Comparison of ENCODE assay signal across 1 cellular context in the genomic region with DNA sequence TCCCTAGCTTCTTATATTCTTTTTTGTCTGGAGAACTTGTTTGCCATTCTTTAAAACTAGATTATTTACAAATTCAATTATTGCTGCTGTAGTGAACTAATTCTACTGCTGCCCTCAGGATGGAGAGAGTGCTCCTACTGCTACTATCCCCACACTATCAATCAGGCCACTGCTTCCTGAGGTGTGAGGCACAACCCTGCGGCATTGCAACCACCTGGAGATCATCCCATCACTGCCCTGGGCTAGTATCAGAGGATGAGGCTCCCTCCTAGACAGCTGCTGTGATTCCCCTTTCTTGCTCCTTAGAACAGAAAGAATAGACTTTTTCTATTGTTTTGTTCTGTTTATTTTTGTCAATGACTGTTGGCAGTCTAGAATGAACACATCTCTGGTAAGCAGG.
TF ChIP-seq lines count a peak whose summit lies in the region.

No MANE protein-coding gene starts in this region.

TF ChIP-seq in GM23338, 12 proteins besides CTCF, POLR2A, EP300 and RAD21 (continued from another document):
- TF ChIP-seq, protein P1, sequence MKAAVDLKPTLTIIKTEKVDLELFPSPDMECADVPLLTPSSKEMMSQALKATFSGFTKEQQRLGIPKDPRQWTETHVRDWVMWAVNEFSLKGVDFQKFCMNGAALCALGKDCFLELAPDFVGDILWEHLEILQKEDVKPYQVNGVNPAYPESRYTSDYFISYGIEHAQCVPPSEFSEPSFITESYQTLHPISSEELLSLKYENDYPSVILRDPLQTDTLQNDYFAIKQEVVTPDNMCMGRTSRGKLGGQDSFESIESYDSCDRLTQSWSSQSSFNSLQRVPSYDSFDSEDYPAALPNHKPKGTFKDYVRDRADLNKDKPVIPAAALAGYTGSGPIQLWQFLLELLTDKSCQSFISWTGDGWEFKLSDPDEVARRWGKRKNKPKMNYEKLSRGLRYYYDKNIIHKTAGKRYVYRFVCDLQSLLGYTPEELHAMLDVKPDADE (IDR thresholded peaks at IDR 0.05) = no peak
- TF ChIP-seq JUNB (IDR thresholded peaks at IDR 0.05; ENCODE audit: unreplicated experiment) (no peak), POLR2AphosphoS5 (IDR thresholded peaks at IDR 0.05; ENCODE audit: low read depth) (no peak), ZNF331 (CRISPR knock-in tag; IDR thresholded peaks at IDR 0.05; ENCODE audit: low read depth) (no peak), STAT1 (IDR thresholded peaks at IDR 0.05; ENCODE audit: unreplicated experiment) (no peak), ZNF114 (CRISPR knock-in tag; IDR thresholded peaks at IDR 0.05) (no peak), EZH2phosphoT487 (IDR thresholded peaks at IDR 0.05; ENCODE audit: unreplicated experiment) (no peak), EZH2 (IDR thresholded peaks at IDR 0.05; ENCODE audit: low read depth, unreplicated experiment) (no peak)
- TF ChIP-seq, protein P2, sequence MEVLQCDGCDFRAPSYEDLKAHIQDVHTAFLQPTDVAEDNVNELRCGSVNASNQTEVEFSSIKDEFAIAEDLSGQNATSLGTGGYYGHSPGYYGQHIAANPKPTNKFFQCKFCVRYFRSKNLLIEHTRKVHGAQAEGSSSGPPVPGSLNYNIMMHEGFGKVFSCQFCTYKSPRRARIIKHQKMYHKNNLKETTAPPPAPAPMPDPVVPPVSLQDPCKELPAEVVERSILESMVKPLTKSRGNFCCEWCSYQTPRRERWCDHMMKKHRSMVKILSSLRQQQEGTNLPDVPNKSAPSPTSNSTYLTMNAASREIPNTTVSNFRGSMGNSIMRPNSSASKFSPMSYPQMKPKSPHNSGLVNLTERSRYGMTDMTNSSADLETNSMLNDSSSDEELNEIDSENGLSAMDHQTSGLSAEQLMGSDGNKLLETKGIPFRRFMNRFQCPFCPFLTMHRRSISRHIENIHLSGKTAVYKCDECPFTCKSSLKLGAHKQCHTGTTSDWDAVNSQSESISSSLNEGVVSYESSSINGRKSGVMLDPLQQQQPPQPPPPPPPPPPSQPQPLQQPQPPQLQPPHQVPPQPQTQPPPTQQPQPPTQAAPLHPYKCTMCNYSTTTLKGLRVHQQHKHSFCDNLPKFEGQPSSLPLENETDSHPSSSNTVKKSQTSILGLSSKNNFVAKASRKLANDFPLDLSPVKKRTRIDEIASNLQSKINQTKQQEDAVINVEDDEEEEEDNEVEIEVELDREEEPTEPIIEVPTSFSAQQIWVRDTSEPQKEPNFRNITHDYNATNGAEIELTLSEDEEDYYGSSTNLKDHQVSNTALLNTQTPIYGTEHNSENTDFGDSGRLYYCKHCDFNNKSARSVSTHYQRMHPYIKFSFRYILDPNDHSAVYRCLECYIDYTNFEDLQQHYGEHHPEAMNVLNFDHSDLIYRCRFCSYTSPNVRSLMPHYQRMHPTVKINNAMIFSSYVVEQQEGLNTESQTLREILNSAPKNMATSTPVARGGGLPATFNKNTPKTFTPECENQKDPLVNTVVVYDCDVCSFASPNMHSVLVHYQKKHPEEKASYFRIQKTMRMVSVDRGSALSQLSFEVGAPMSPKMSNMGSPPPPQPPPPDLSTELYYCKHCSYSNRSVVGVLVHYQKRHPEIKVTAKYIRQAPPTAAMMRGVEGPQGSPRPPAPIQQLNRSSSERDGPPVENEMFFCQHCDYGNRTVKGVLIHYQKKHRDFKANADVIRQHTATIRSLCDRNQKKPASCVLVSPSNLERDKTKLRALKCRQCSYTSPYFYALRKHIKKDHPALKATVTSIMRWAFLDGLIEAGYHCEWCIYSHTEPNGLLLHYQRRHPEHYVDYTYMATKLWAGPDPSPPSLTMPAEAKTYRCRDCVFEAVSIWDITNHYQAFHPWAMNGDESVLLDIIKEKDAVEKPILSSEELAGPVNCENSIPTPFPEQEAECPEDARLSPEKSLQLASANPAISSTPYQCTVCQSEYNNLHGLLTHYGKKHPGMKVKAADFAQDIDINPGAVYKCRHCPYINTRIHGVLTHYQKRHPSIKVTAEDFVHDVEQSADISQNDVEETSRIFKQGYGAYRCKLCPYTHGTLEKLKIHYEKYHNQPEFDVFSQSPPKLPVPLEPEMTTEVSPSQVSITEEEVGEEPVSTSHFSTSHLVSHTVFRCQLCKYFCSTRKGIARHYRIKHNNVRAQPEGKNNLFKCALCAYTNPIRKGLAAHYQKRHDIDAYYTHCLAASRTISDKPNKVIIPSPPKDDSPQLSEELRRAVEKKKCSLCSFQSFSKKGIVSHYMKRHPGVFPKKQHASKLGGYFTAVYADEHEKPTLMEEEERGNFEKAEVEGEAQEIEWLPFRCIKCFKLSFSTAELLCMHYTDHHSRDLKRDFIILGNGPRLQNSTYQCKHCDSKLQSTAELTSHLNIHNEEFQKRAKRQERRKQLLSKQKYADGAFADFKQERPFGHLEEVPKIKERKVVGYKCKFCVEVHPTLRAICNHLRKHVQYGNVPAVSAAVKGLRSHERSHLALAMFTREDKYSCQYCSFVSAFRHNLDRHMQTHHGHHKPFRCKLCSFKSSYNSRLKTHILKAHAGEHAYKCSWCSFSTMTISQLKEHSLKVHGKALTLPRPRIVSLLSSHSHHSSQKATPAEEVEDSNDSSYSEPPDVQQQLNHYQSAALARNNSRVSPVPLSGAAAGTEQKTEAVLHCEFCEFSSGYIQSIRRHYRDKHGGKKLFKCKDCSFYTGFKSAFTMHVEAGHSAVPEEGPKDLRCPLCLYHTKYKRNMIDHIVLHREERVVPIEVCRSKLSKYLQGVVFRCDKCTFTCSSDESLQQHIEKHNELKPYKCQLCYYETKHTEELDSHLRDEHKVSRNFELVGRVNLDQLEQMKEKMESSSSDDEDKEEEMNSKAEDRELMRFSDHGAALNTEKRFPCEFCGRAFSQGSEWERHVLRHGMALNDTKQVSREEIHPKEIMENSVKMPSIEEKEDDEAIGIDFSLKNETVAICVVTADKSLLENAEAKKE (CRISPR knock-in tag; IDR thresholded peaks at IDR 0.05) = no peak
